ENCODE assay signal across 7 cellular contexts in genomic region chr9:6054280-6055099, GRCh38. TPM values are rescaled to one million over a fixed set of nuclear protein-coding genes. Genes with fewer than 3 reads are reported as not detected.
DNase-seq lines count a peak whose midpoint lies in the region; ATAC-seq and TF ChIP-seq lines count a peak whose summit lies in the region.

No MANE protein-coding gene starts in this region.

- H3K4me3 ChIP-seq in Peyer's patch: no peak overlapping the region
- no peak overlapping the region for H3K4me3 ChIP-seq in ovary
- H3K4me3 ChIP-seq in vagina: no peak overlapping the region

- 2 to 12% (median 8%) methylated on average over 3 of the region's 3 CpGs for WGBS in ovary, 3 donors

- no peaks in the 10 kb centered on the region for H3K4me1 ChIP-seq in Peyer's patch
- peaks cover 17% of the 10 kb centered on the region for H3K4me1 ChIP-seq in foreskin keratinocyte
- H3K4me1 ChIP-seq in ovary (ENCODE audit: insufficient read depth): no peaks in the 10 kb centered on the region
- no peaks in the 10 kb centered on the region for H3K4me1 ChIP-seq in vagina

- TF ChIP-seq POLR2A in Peyer's patch (IDR thresholded peaks at IDR 0.05) (no peak), ovary (IDR thresholded peaks at IDR 0.05) (no peak), vagina (IDR thresholded peaks at IDR 0.05) (no peak)

- TF ChIP-seq CTCF in GM12872 (IDR thresholded peaks at IDR 0.05; ENCODE audit: insufficient read depth, low read depth, low read length) (peak; percentile 73), Peyer's patch (IDR thresholded peaks at IDR 0.05) (peak in 5 of 6 experiments; percentile 39 to 74 (median 69)), foreskin keratinocyte (conservative IDR thresholded peaks at IDR 0.05) (peak; percentile 79), ovary (IDR thresholded peaks at IDR 0.05) (peak; percentile 20 to 35 (median 25)), vagina (IDR thresholded peaks at IDR 0.05) (peak; percentile 41 to 64 (median 59))

- H3K36me3 ChIP-seq in Peyer's patch: no peaks in the 10 kb centered on the region
- no peaks in the 10 kb centered on the region for H3K36me3 ChIP-seq in ovary
- H3K36me3 ChIP-seq in vagina: no peaks in the 10 kb centered on the region

- peak; percentile 49 for ATAC-seq in foreskin keratinocyte

- TF ChIP-seq EP300 in ovary (IDR thresholded peaks at IDR 0.05): no peak

- in situ Hi-C loops in KBM-7 (cut with MboI; ENCODE audit: low pct_unique_long_range_greater_than_20kb, low sequenced_read_pairs): no loop called here

- intact Hi-C loops in ovary (cut with DNase I): loop anchor here in 3 of 4 donors (10.0 kb wide), 2 partner anchors 170 to 250 kb away; no protein-coding TSS in a partner anchor
- intact Hi-C loops in vagina (cut with DNase I): loop anchor here (10.0 kb wide), 2 partner anchors 170 to 250 kb away; no protein-coding TSS in a partner anchor

- no peak overlapping the region for H3K27ac ChIP-seq in Peyer's patch
- H3K27ac ChIP-seq in foreskin keratinocyte: no peak overlapping the region
- no peak overlapping the region for H3K27ac ChIP-seq in ovary
- H3K27ac ChIP-seq in vagina: no peak overlapping the region

- H3K9me3 ChIP-seq in Peyer's patch: no peaks in the 10 kb centered on the region
- H3K9me3 ChIP-seq in ovary: no peaks in the 10 kb centered on the region
- no peaks in the 10 kb centered on the region for H3K9me3 ChIP-seq in vagina

- DNase-seq in KBM-7 (peak; percentile 78), Peyer's patch (peak in 2 of 3 donors; percentile 50 to 83), foreskin keratinocyte (peak in 1 of 2 donors; percentile 61), ovary (peak; percentile 50 to 75 (median 66)), vagina (ENCODE audit: extremely low spot score in 2 of 2) (no peak)
- DNase-seq in activated T-helper 9 cell treated with anti-CD3 and anti-CD28 coated beads, Interleukin-2, amount 50 U/mL, for 16 hours (ENCODE audit: low read depth): peak; percentile 28

- H3K27me3 ChIP-seq in Peyer's patch: no peaks in the 10 kb centered on the region
- H3K27me3 ChIP-seq in foreskin keratinocyte: no peaks in the 10 kb centered on the region
- H3K27me3 ChIP-seq in ovary: no peaks in the 10 kb centered on the region
- no peaks in the 10 kb centered on the region for H3K27me3 ChIP-seq in vagina

RNA-seq across cellular contexts. Expression of gene RANBP6, which starts 39.1 kb away (rescaled TPM):
- total RNA-seq in Peyer's patch (10 to 100 TPM in 2 of 4 donors, 1 to 10 TPM in 2; 6.0 to 11.6 (median 8.3) TPM), foreskin keratinocyte (12.9 and 14.6 TPM in 2 replicates), ovary (10 to 100 TPM in 6 of 7 donors, 1 to 10 TPM in 1; 9.8 to 18.1 (median 15.6) TPM), vagina (10.1 TPM)
- polyA plus RNA-seq in foreskin keratinocyte (3.9 and 4.4 TPM in 2 replicates), ovary (10 to 100 TPM in 1 of 2 donors, 1 to 10 TPM in 1; 6.4 to 11.3 TPM)

Comparison
In these comparisons a context has a peak if more than half of its experiments do, and no peak if none do; other contexts are left out.
1. CTCF ChIP-seq: peak in every context shown above with its lines; median percentile 79 in foreskin keratinocyte; 73 in GM12872; 69 in Peyer's patch; 59 in vagina; 25 in ovary.
2. DNase-seq: peak in KBM-7 (single experiment), Peyer's patch (2 of 3), activated T-helper 9 cell treated with anti-CD3 and anti-CD28 coated beads, Interleukin-2, amount 50 U/mL, for 16 hours (single experiment) and ovary (5 of 5); none in vagina (0 of 2).